Comparison of ENCODE assay signal across 8 cellular contexts in genomic region chr5:6582507-6583048, GRCh38. TPM values are rescaled to one million over a fixed set of nuclear protein-coding genes. Genes with fewer than 3 reads are reported as not detected.
DNase-seq lines count a peak whose midpoint lies in the region; ATAC-seq and TF ChIP-seq lines count a peak whose summit lies in the region.
"Had no signal": no experiment of that assay in that cellular context is flagged by ENCODE, and none has a peak within 500 bp of the region (broad histone marks: within the 10 kb centered on the region; RNA-seq: fewer than 3 reads in every experiment).

No MANE protein-coding gene starts in this region.

- no peaks in the 10 kb centered on the region for H3K4me1 Mint-ChIP-seq in activated T-helper 2 cell treated with anti-CD3 and anti-CD28 coated beads, Interferon-gamma antibody, Interleukin-2, Interleukin-4, amounts not matched to agents 10 μg/mL and 5 μg/mL and 100 μg/mL, durations not matched to agents 14 hours and 24 hours and 36 hours (ENCODE audit: low read depth)
- H3K4me1 Mint-ChIP-seq in CD8-positive, alpha-beta T cell (ENCODE audit: low read depth) = peaks cover 3% of the 10 kb centered on the region

- H3K36me3 Mint-ChIP-seq in activated T-helper 2 cell treated with anti-CD3 and anti-CD28 coated beads, Interferon-gamma antibody, Interleukin-2, Interleukin-4, amounts not matched to agents 10 μg/mL and 5 μg/mL and 100 μg/mL, durations not matched to agents 14 hours and 24 hours and 36 hours (ENCODE audit: low read depth) = no peaks in the 10 kb centered on the region
- no peaks in the 10 kb centered on the region for H3K36me3 Mint-ChIP-seq in CD8-positive, alpha-beta T cell

- intact Hi-C loops in activated T-helper 2 cell treated with anti-CD3 and anti-CD28 coated beads, Interferon-gamma antibody, Interleukin-2, Interleukin-4, amounts not matched to agents 10 μg/mL and 5 μg/mL and 100 μg/mL, durations not matched to agents 14 hours and 24 hours and 36 hours (cut with micrococcal nuclease) = no loop called here
- intact Hi-C loops in CD8-positive, alpha-beta T cell (cut with DNase I, micrococcal nuclease) = loop anchor here in 1 of 2 experiments (10.0 kb wide), 1 partner anchor 1088 kb away; no protein-coding TSS in a partner anchor

- H3K79me2 ChIP-seq in GM23248 (ENCODE audit: insufficient read depth) = no peaks in the 10 kb centered on the region

- no peak for DNase-seq in GM23248
- DNase-seq in activated T-helper 2 cell treated with anti-CD3 and anti-CD28 coated beads, Interferon-gamma antibody, Interleukin-2, Interleukin-4, amounts not matched to agents 10 μg/mL and 5 μg/mL and 100 μg/mL, durations not matched to agents 14 hours and 24 hours and 36 hours (ENCODE audit: low spot score) = no peak
- no peak for DNase-seq in CD8-positive, alpha-beta T cell
- DNase-seq in stimulated activated CD8-positive, alpha-beta memory T cell treated with anti-CD3 and anti-CD28 coated beads, Interleukin-4, amount 100 ng/mL, for 48 hours = no peak
- DNase-seq: HFFc6 had no signal

- CTCF ChIA-PET in CD8-positive, alpha-beta T cell (lab: Charles Lee) = no interaction called here

- no peaks in the 10 kb centered on the region for H3K9me2 ChIP-seq in GM23248 (ENCODE audit: insufficient read depth)

- no peaks in the 10 kb centered on the region for H4K20me1 ChIP-seq in GM23248 (ENCODE audit: insufficient read depth)

- POLR2A ChIA-PET in CD8-positive, alpha-beta T cell (lab: Charles Lee) = no interaction called here

- no peak for ATAC-seq in CD8-positive, alpha-beta T cell
- no peak for ATAC-seq in HG03159 (IDR thresholded peaks at IDR 0.05; ENCODE audit: unreplicated experiment)

- in situ Hi-C loops in GM23248 (cut with MboI) = no loop called here

- H3K36me3 ChIP-seq in GM23248 (ENCODE audit: low read depth) = no peaks in the 10 kb centered on the region
- H3K36me3 ChIP-seq in skeletal muscle tissue (ENCODE audit: control insufficient read depth in 3 of 3, insufficient read depth in 3 of 3, low read length in 3 of 3) = no peaks in the 10 kb centered on the region
- H3K36me3 ChIP-seq in CD8-positive, alpha-beta T cell (ENCODE audit: insufficient read depth, low read length) = no peaks in the 10 kb centered on the region

- peaks cover 61% of the 10 kb centered on the region for H3K27me3 ChIP-seq in GM23248 (replicated peaks; ENCODE audit: insufficient read depth)
- peaks cover 15 to 21% (median 21%) of the 10 kb centered on the region in 3 donors for H3K27me3 ChIP-seq in skeletal muscle tissue (ENCODE audit: control insufficient read depth in 3 of 3, insufficient read depth in 3 of 3, low read length in 3 of 3)
- H3K27me3 ChIP-seq in CD8-positive, alpha-beta T cell (ENCODE audit: insufficient read depth, low read length) = no peaks in the 10 kb centered on the region

- H3K4me3 ChIP-seq in GM23248 (peak overlapping the region; percentile 35; the same call in 1 of the 2 replicates), iPS-18c (ENCODE audit: insufficient read depth, low read depth, low read length) (peak overlapping the region; percentile 36), skeletal muscle tissue (ENCODE audit: low read length in 3 of 3) (peak overlapping the region in 2 of 3 donors; percentile 35 to 45)
- H3K4me3 ChIP-seq in CD8-positive, alpha-beta T cell (ENCODE audit: low read depth, low read length) = no peak overlapping the region

- WGBS in GM23248 (ENCODE audit: low coverage in 1 of 2, low lambda C conversion rate in 2 of 2, missing lambda C conversion rate in 2 of 2), 2 experiments = 29 to 33% methylated on average over 30 of the region's 30 CpGs

- H3K27ac ChIP-seq in GM23248 (no peak overlapping the region), skeletal muscle tissue (ENCODE audit: low read depth, low read length) (no peak overlapping the region)
- no peak overlapping the region for H3K27ac ChIP-seq in CD8-positive, alpha-beta T cell (ENCODE audit: low read depth, low read length)

- H3K9me3 Mint-ChIP-seq in activated T-helper 2 cell treated with anti-CD3 and anti-CD28 coated beads, Interferon-gamma antibody, Interleukin-2, Interleukin-4, amounts not matched to agents 10 μg/mL and 5 μg/mL and 100 μg/mL, durations not matched to agents 14 hours and 24 hours and 36 hours = no peaks in the 10 kb centered on the region
- no peaks in the 10 kb centered on the region for H3K9me3 Mint-ChIP-seq in CD8-positive, alpha-beta T cell
- H3K9me3 Mint-ChIP-seq: HFFc6 had no signal

- no peaks in the 10 kb centered on the region for H3F3A ChIP-seq in GM23248 (ENCODE audit: insufficient read depth)

- H3K27ac Mint-ChIP-seq in activated T-helper 2 cell treated with anti-CD3 and anti-CD28 coated beads, Interferon-gamma antibody, Interleukin-2, Interleukin-4, amounts not matched to agents 10 μg/mL and 5 μg/mL and 100 μg/mL, durations not matched to agents 14 hours and 24 hours and 36 hours = no peak overlapping the region
- H3K27ac Mint-ChIP-seq in CD8-positive, alpha-beta T cell = no peak overlapping the region
- H3K27ac Mint-ChIP-seq: HFFc6 had no signal

- H3K9ac ChIP-seq in GM23248 (no peak overlapping the region), skeletal muscle tissue (ENCODE audit: low read depth in 1 of 3, low read length in 3 of 3) (peak overlapping the region in 1 of 3 donors; percentile 72)

- no peak for TF ChIP-seq CTCF in CD8-positive, alpha-beta T cell (IDR thresholded peaks at IDR 0.05)

- H3K4me1 ChIP-seq in GM23248 (ENCODE audit: insufficient read depth) (no peaks in the 10 kb centered on the region), skeletal muscle tissue (ENCODE audit: control insufficient read depth in 3 of 3, insufficient read depth in 3 of 3, low read length in 3 of 3) (peaks cover 4 to 6% (median 5%) of the 10 kb centered on the region in 3 donors)
- H3K4me1 ChIP-seq in CD8-positive, alpha-beta T cell (ENCODE audit: insufficient read depth, low read length) = no peaks in the 10 kb centered on the region

- peaks cover 54% of the 10 kb centered on the region for H3K27me3 Mint-ChIP-seq in activated T-helper 2 cell treated with anti-CD3 and anti-CD28 coated beads, Interferon-gamma antibody, Interleukin-2, Interleukin-4, amounts not matched to agents 10 μg/mL and 5 μg/mL and 100 μg/mL, durations not matched to agents 14 hours and 24 hours and 36 hours (ENCODE audit: low read depth)
- H3K27me3 Mint-ChIP-seq in CD8-positive, alpha-beta T cell (ENCODE audit: low read depth) = peaks cover 56% of the 10 kb centered on the region

- no peak overlapping the region for H3K4me2 ChIP-seq in GM23248 (ENCODE audit: unreplicated experiment)

- H3K4me3 Mint-ChIP-seq in activated T-helper 2 cell treated with anti-CD3 and anti-CD28 coated beads, Interferon-gamma antibody, Interleukin-2, Interleukin-4, amounts not matched to agents 10 μg/mL and 5 μg/mL and 100 μg/mL, durations not matched to agents 14 hours and 24 hours and 36 hours (ENCODE audit: low read depth) = peak overlapping the region; percentile 14
- no peak overlapping the region for H3K4me3 Mint-ChIP-seq in CD8-positive, alpha-beta T cell
- H3K4me3 Mint-ChIP-seq: HFFc6 had no signal

- H3K9me3 ChIP-seq in GM23248 (ENCODE audit: low read depth) (no peaks in the 10 kb centered on the region), iPS-18c (ENCODE audit: control insufficient read depth, insufficient read depth, low read length) (peaks cover 4% of the 10 kb centered on the region), skeletal muscle tissue (ENCODE audit: control insufficient read depth in 3 of 3, low read length in 3 of 3) (no peaks in the 10 kb centered on the region)
- H3K9me3 ChIP-seq in CD8-positive, alpha-beta T cell (ENCODE audit: low read length) = no peaks in the 10 kb centered on the region

- 0 out of 2 replicates have a peak overlapping the region, but pooled peaks have one; percentile 48 for H2AFZ ChIP-seq in GM23248

RNA-seq across cellular contexts. Expression of gene NSUN2, which starts 50.3 kb away (rescaled TPM):
- 43.0 and 51.0 TPM in 2 replicates for total RNA-seq in GM23248 (2014; rRNA removed; shearing (Covaris generic))
- 47.2 and 48.2 TPM in 2 replicates for polyA plus RNA-seq in GM23248 (2016; fragmentation: Nextera tagmentation; extraction: Ambion mirVana)
- total RNA-seq in activated T-helper 2 cell treated with anti-CD3 and anti-CD28 coated beads, Interferon-gamma antibody, Interleukin-2, Interleukin-4, amounts not matched to agents 10 μg/mL and 5 μg/mL and 100 μg/mL, durations not matched to agents 14 hours and 24 hours and 36 hours = 124 and 125 TPM in 2 replicates
- total RNA-seq in skeletal muscle tissue = 30.8 TPM
- total RNA-seq in CD8-positive, alpha-beta T cell = 10 to 100 TPM; 69.6 to 74.3 TPM

RNA-seq across cellular contexts. Expression of gene SRD5A1, which starts 50.7 kb away (rescaled TPM):
- total RNA-seq in GM23248 (2014; rRNA removed; shearing (Covaris generic)) = 11.8 and 20.2 TPM in 2 replicates
- 18.8 and 18.9 TPM in 2 replicates for polyA plus RNA-seq in GM23248 (2016; fragmentation: Nextera tagmentation; extraction: Ambion mirVana)
- 15.3 and 16.0 TPM in 2 replicates for total RNA-seq in activated T-helper 2 cell treated with anti-CD3 and anti-CD28 coated beads, Interferon-gamma antibody, Interleukin-2, Interleukin-4, amounts not matched to agents 10 μg/mL and 5 μg/mL and 100 μg/mL, durations not matched to agents 14 hours and 24 hours and 36 hours
- 4.2 TPM for total RNA-seq in skeletal muscle tissue
- 1 to 10 TPM; 2.1 to 2.8 TPM for total RNA-seq in CD8-positive, alpha-beta T cell
